Comparison of ENCODE assay signal across 13 cellular contexts in the genomic region with DNA sequence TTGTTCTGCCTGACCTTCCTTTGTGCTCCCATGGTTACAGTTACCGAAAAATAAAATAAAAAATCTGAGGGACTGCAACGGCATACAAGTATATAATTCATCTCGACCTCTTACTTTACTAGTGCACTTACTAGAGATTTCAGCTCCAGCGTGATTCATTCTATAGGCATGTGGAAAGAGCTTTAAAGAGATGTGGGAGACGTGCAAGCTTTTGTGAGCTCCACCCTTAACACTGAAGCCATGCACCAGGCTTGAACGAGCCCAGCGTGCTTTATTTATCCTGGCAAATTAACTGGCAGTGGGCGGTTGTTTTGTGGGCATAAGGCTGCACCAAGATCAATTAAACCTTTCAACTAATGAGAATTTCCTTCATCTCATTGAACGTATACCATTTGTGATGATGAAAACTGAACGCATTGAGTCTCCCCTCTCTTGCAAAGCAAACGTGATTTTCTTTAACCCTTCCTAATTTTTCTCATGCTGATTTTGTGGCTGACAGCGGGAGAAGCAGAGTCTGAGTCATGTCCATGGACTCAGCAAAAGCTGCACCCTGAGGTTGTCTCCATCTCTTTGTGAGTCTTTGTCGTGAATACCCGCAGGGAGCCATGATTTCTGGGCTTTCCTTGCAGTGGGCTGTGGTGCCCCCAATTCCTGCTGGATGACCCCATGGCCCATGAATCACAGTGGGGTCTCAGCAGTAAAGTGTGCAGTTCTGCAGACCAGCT.
A peak's percentile ranks its signal among the peaks of the same experiment; 100 is the strongest.
DNase-seq lines count a peak whose midpoint lies in the region; ATAC-seq, FAIRE-seq and TF ChIP-seq lines count a peak whose summit lies in the region.
"Had no signal": no experiment of that assay in that cellular context is flagged by ENCODE, and none has a peak within 500 bp of the region (broad histone marks: within the 10 kb centered on the region; RNA-seq: fewer than 3 reads in every experiment).

No MANE protein-coding gene starts in this region.

- H3K27ac ChIP-seq in PC-9 (no peak overlapping the region), endothelial cell of umbilical vein (ENCODE audit: insufficient read depth, low read depth, low read length) (no peak overlapping the region)
- H3K27ac ChIP-seq: suprapubic skin had no signal

- no peak for FAIRE-seq in endothelial cell of umbilical vein (lab: Jason Lieb, UNC)

- H3K4me2 ChIP-seq in PC-9 = peak overlapping the region; percentile 6; the same call in 1 of the 2 replicates
- no peak overlapping the region for H3K4me2 ChIP-seq in endothelial cell of umbilical vein (ENCODE audit: insufficient read depth, low read length)

- DNase-seq in ELF-1 (ENCODE audit: low read depth, low spot score) (peak; percentile 36), PC-9 (peak; percentile 0 to 61), endothelial cell of umbilical vein (ENCODE audit: low read depth, low spot score) (peak; percentile 28), osteocyte (ENCODE audit: extremely low spot score, unreplicated experiment) (peak; percentile 86), DMS153 (lab: John Stamatoyannopoulos, UW) (no peak), SK-N-DZ (ENCODE audit: low spot score) (no peak)
- DNase-seq in activated CD4-positive, alpha-beta T cell treated with anti-CD3 and anti-CD28 coated beads, Interleukin-2, amount 50 U/mL, for 4 hours = no peak
- DNase-seq: GOT3, NCI-H1092 treated with DMSO at 0.1 percent for 48 hours had no signal

- peaks cover 63% of the 10 kb centered on the region for H3K4me1 Mint-ChIP-seq in osteocyte (ENCODE audit: unreplicated experiment)
- H3K4me1 Mint-ChIP-seq: activated T-helper 17 cell treated with anti-CD3 and anti-CD28 coated beads, Interleukin-2, amount 50 U/mL, for 72 hours had no signal

- dilution Hi-C loops in endothelial cell of umbilical vein (cut with MboI; ENCODE audit: extremely low pct_ligation_motif_present, low sequenced_read_pairs) = no loop called here

- H3K4me1 ChIP-seq in PC-9 (replicated peaks; ENCODE audit: insufficient read depth) = no peaks in the 10 kb centered on the region
- H3K4me1 ChIP-seq in endothelial cell of umbilical vein (ENCODE audit: control insufficient read depth, extremely low read depth, insufficient read depth, low read length) = peaks cover 2% of the 10 kb centered on the region

- no peaks in the 10 kb centered on the region for H3K79me2 ChIP-seq in PC-9 (ENCODE audit: low read depth)
- no peaks in the 10 kb centered on the region for H3K79me2 ChIP-seq in endothelial cell of umbilical vein (ENCODE audit: control insufficient read depth, insufficient read depth, low read length)

- H3K36me3 ChIP-seq in PC-9 (ENCODE audit: low read depth) (no peaks in the 10 kb centered on the region), endothelial cell of umbilical vein (ENCODE audit: control insufficient read depth in 2 of 2, extremely low read depth in 1 of 2, insufficient read depth in 2 of 2, low read length in 2 of 2) (no peaks in the 10 kb centered on the region)
- H3K36me3 ChIP-seq: suprapubic skin had no signal

- peak overlapping the region; percentile 97 for H3K27ac Mint-ChIP-seq in osteocyte (ENCODE audit: unreplicated experiment)
- H3K27ac Mint-ChIP-seq: activated T-helper 17 cell treated with anti-CD3 and anti-CD28 coated beads, Interleukin-2, amount 50 U/mL, for 72 hours; dendritic cell treated with granulocyte-macrophage colony-stimulating factor and Interleukin-4, amounts not matched to agents 40 ng/mL and 50 ng/mL, for 4 days had no signal

- H3K9me2 ChIP-seq in PC-9 (ENCODE audit: insufficient read depth) = no peaks in the 10 kb centered on the region

- H2AFZ ChIP-seq in PC-9 (no peak overlapping the region), endothelial cell of umbilical vein (ENCODE audit: low read depth, low read length) (no peak overlapping the region)

- H3K9me3 Mint-ChIP-seq in osteocyte (ENCODE audit: unreplicated experiment) = peaks cover 10% of the 10 kb centered on the region
- H3K9me3 Mint-ChIP-seq: activated T-helper 17 cell treated with anti-CD3 and anti-CD28 coated beads, Interleukin-2, amount 50 U/mL, for 72 hours; dendritic cell treated with granulocyte-macrophage colony-stimulating factor and Interleukin-4, amounts not matched to agents 40 ng/mL and 50 ng/mL, for 4 days had no signal

- H3K36me3 Mint-ChIP-seq in osteocyte (ENCODE audit: unreplicated experiment) = no peaks in the 10 kb centered on the region

- H3K27me3 ChIP-seq in PC-9 (ENCODE audit: insufficient read depth, low read depth) (no peaks in the 10 kb centered on the region), endothelial cell of umbilical vein (ENCODE audit: control insufficient read depth in 2 of 2, insufficient read depth in 2 of 2, low read length in 2 of 2) (no peaks in the 10 kb centered on the region)
- H3K27me3 ChIP-seq: suprapubic skin had no signal

- ATAC-seq in GM21515 (IDR thresholded peaks at IDR 0.05; ENCODE audit: unreplicated experiment) = no peak
- ATAC-seq: activated T-helper 17 cell treated with anti-CD3 and anti-CD28 coated beads, Interleukin-2, amount 50 U/mL, for 72 hours had no signal

- H4K20me1 ChIP-seq in PC-9 (ENCODE audit: insufficient read depth) (no peaks in the 10 kb centered on the region), endothelial cell of umbilical vein (replicated peaks; ENCODE audit: control insufficient read depth, extremely low read depth, insufficient read depth, low read length) (no peaks in the 10 kb centered on the region)

- no peak overlapping the region for H3K9ac ChIP-seq in endothelial cell of umbilical vein (replicated peaks; ENCODE audit: extremely low read depth, insufficient read depth, low read length)

- TF ChIP-seq CTCF in PC-9 (conservative IDR thresholded peaks at IDR 0.05) (no peak), endothelial cell of umbilical vein (IDR thresholded peaks at IDR 0.05; ENCODE audit: extremely low read depth in 1 of 2, insufficient read depth in 1 of 2, low read depth in 1 of 2, low read length in 2 of 2) (no peak), osteocyte (IDR thresholded peaks at IDR 0.05) (no peak)

- no peak for TF ChIP-seq POLR2A in endothelial cell of umbilical vein (IDR thresholded peaks at IDR 0.05; ENCODE audit: low read depth, low read length)

- POLR2A ChIA-PET in PC-9 (lab: Charles Lee; ENCODE audit: unreplicated experiment) = no interaction called here
- POLR2A ChIA-PET in endothelial cell of umbilical vein (lab: Charles Lee) = no interaction called here

- intact Hi-C loops in PC-9 (cut with micrococcal nuclease; ENCODE audit: unreplicated experiment) = no loop called here
- intact Hi-C loops in endothelial cell of umbilical vein (cut with micrococcal nuclease) = no loop called here

- no TSS peak for BruUV-seq in PC-9 (replicated peaks; lab: Mats Ljungman, UMichigan)
- BruUV-seq in endothelial cell of umbilical vein (replicated peaks; lab: Mats Ljungman, UMichigan) = no TSS peak

- CTCF ChIA-PET in PC-9 (lab: Charles Lee) (no interaction called here), endothelial cell of umbilical vein (lab: Charles Lee) (no interaction called here)

- no peaks in the 10 kb centered on the region for H3K27me3 Mint-ChIP-seq in osteocyte (ENCODE audit: unreplicated experiment)
- H3K27me3 Mint-ChIP-seq: dendritic cell treated with granulocyte-macrophage colony-stimulating factor and Interleukin-4, amounts not matched to agents 40 ng/mL and 50 ng/mL, for 4 days had no signal

- H3K9me3 ChIP-seq in PC-9 (ENCODE audit: insufficient read depth, low read depth) (no peaks in the 10 kb centered on the region), endothelial cell of umbilical vein (replicated peaks; ENCODE audit: control insufficient read depth, insufficient read depth, low read length) (no peaks in the 10 kb centered on the region)
- H3K9me3 ChIP-seq: suprapubic skin had no signal

- H3K4me3 ChIP-seq in PC-9 (no peak overlapping the region), endothelial cell of umbilical vein (replicated peaks in 1 of 3; ENCODE audit: insufficient read depth in 1 of 3, low read depth in 1 of 3, low read length in 3 of 3) (no peak overlapping the region)
- H3K4me3 ChIP-seq: suprapubic skin had no signal

- peak overlapping the region; percentile 62 for H3K4me3 Mint-ChIP-seq in osteocyte (ENCODE audit: unreplicated experiment)
- H3K4me3 Mint-ChIP-seq: activated T-helper 17 cell treated with anti-CD3 and anti-CD28 coated beads, Interleukin-2, amount 50 U/mL, for 72 hours; dendritic cell treated with granulocyte-macrophage colony-stimulating factor and Interleukin-4, amounts not matched to agents 40 ng/mL and 50 ng/mL, for 4 days had no signal

- H3K9me1 ChIP-seq in endothelial cell of umbilical vein (replicated peaks; ENCODE audit: control insufficient read depth, extremely low read depth, insufficient read depth, low read length) = no peaks in the 10 kb centered on the region

- H3F3A ChIP-seq in PC-9 (ENCODE audit: insufficient read depth, low read depth) = no peaks in the 10 kb centered on the region

TF ChIP-seq in endothelial cell of umbilical vein, 7 proteins besides CTCF, POLR2A, EP300 and RAD21:
- no peak for TF ChIP-seq JUN (IDR thresholded peaks at IDR 0.05; ENCODE audit: borderline replicate concordance, insufficient read depth, insufficient read length, low read depth)
- TF ChIP-seq GATA2 (IDR thresholded peaks at IDR 0.05; ENCODE audit: insufficient read depth, insufficient read length, low read depth, low read length) = peak; percentile 2
TF ChIP-seq in endothelial cell of umbilical vein: peak in this region for 1.

Comparison
In these comparisons a context has a peak if more than half of its experiments do, and no peak if none do; other contexts are left out.
1. DNase-seq: peak in ELF-1 (single experiment), PC-9 (2 of 2), endothelial cell of umbilical vein (single experiment) and osteocyte (single experiment); none in DMS153 (single experiment), activated CD4-positive, alpha-beta T cell treated with anti-CD3 and anti-CD28 coated beads, Interleukin-2, amount 50 U/mL, for 4 hours (0 of 2) and SK-N-DZ (single experiment).